ENCODE assay signal across 10 cellular contexts in the genomic region with DNA sequence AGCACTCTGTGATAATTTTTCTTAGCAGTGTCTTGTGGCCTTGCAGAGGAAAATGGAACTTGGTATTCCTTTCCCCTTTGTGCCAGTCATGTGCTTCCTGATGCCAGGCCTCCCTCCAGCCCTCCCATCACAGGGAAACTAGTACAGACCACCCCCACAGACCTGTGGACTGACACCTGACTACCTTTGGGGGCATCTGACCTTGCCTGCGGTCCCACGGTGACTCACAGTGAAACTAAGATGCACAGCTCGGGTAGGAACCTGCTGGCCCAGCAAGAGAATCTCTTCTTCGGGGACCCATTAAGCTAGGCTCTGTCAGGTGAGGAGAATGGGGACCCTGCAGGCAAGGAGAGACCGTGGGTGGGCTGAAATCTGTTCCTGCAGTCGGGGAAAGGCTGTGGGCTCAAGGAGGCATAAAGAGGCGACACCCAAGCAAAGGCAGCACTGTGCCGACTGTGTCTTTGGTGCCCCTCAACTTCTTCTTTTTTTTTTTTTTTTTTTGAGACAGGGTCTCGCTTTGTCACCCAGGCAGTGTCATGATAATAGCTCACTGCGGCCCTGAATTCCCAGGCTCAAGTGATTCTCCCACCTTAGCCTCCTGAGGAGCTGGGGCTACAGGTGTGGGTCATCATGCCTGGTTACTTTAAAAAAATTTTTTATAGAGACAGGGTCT. TPM values are rescaled to one million over a fixed set of nuclear protein-coding genes. Genes with fewer than 3 reads are reported as not detected.
DNase-seq lines count a peak whose midpoint lies in the region; ATAC-seq, FAIRE-seq and TF ChIP-seq lines count a peak whose summit lies in the region.
"Had no signal": no experiment of that assay in that cellular context is flagged by ENCODE, and none has a peak within 500 bp of the region (broad histone marks: within the 10 kb centered on the region; RNA-seq: fewer than 3 reads in every experiment).

No MANE protein-coding gene starts in this region.

- TF ChIP-seq CTCF in GM12878 (IDR thresholded peaks at IDR 0.05 in 2 of 3, conservative IDR thresholded peaks at IDR 0.05 in 1 of 3; ENCODE audit: control insufficient read depth in 2 of 3, extremely low read depth in 1 of 3, insufficient read depth in 1 of 3, low read depth in 3 of 3, low read length in 3 of 3) (no peak), gastrocnemius medialis (IDR thresholded peaks at IDR 0.05 in 4 of 5, conservative IDR thresholded peaks at IDR 0.05 in 1 of 5) (no peak)

- RAD21 ChIA-PET in GM12878 (lab: Charles Lee; ENCODE audit: unreplicated experiment), result interaction anchor here (0.6 to 5.2 kb wide), 21 partner anchors 9 to 255 kb away, joined by 3 to 78 read pairs (median 5); a partner anchor contains a TSS

- H3K36me3 ChIP-seq in GM12878 (ENCODE audit: control insufficient read depth in 2 of 2, insufficient read depth in 2 of 2, low read length in 1 of 2) (no peaks in the 10 kb centered on the region), gastrocnemius medialis (no peaks in the 10 kb centered on the region)
- H3K36me3 ChIP-seq: right lobe of liver had no signal

- H3K4me1 ChIP-seq in GM12878 (ENCODE audit: control insufficient read depth, insufficient read depth, low read length) (peaks cover 30% of the 10 kb centered on the region), gastrocnemius medialis (peaks cover 33 to 38% of the 10 kb centered on the region in 2 donors)

- H3K79me2 ChIP-seq in GM12878 (ENCODE audit: control insufficient read depth, insufficient read depth, low read length), result no peaks in the 10 kb centered on the region

- CTCF ChIA-PET in GM12878 (lab: Yijun Ruan, JAX), result interaction anchor here (0.9 to 7.6 kb wide), 11 partner anchors 9 to 261 kb away, joined by 3 to 75 read pairs (median 4); a partner anchor contains a TSS

- in situ Hi-C loops in GM12878 (cut with MboI) (no loop called here), gastrocnemius medialis (cut with MboI; ENCODE audit: low sequenced_read_pairs in 4 of 4) (loop anchor here in 1 of 4 donors (25.0 kb wide), 1 partner anchor 145 kb away; no protein-coding TSS in a partner anchor)

- TF ChIP-seq POLR2A in GM12878 (IDR thresholded peaks at IDR 0.05; ENCODE audit: low read depth, low read length) (peak; percentile 44), gastrocnemius medialis (IDR thresholded peaks at IDR 0.05) (no peak)

- peak; percentile 73 to 85; a peak in 2 of 4 replicates for TF ChIP-seq EP300 in GM12878 (IDR thresholded peaks at IDR 0.05; ENCODE audit: borderline replicate concordance in 1 of 2, control insufficient read depth in 1 of 2, low read depth in 2 of 2, low read length in 2 of 2)

- SMC1A ChIA-PET in GM12878 (lab: Charles Lee; ENCODE audit: uncharacterized antibody, unreplicated experiment), result interaction anchor here (0.9 to 6.2 kb wide), 16 partner anchors 12 to 290 kb away, joined by 3 to 86 read pairs (median 8); a partner anchor contains a TSS

- H3K9me3 ChIP-seq in GM12878 (replicated peaks; ENCODE audit: control insufficient read depth, insufficient read depth, low read length) (no peaks in the 10 kb centered on the region), gastrocnemius medialis (no peaks in the 10 kb centered on the region)
- H3K9me3 ChIP-seq: right lobe of liver had no signal

- peak; percentile 47 for FAIRE-seq in GM12878 (lab: Jason Lieb, UNC)
- no peak for FAIRE-seq in HTR-8/SVneo (lab: Jason Lieb, UNC)

- under 1% methylated on average over 8 of the region's 10 CpGs for WGBS in GM12878 (ENCODE audit: insufficient coverage, insufficient replicate concordance, low lambda C conversion rate, missing lambda C conversion rate)

- peak overlapping the region; percentile 28; the same call in 1 of the 2 replicates for H3K9ac ChIP-seq in GM12878 (ENCODE audit: control insufficient read depth, insufficient read depth, low read length)

- H3K4me3 ChIP-seq in GM12878 (peak overlapping the region; percentile 48; the same call in 1 of the 2 replicates), gastrocnemius medialis (peak overlapping the region in 1 of 4 donors; percentile 8)
- H3K4me3 ChIP-seq: right lobe of liver had no signal

- BruUV-seq in GM12878 (replicated peaks; lab: Mats Ljungman, UMichigan), result no TSS peak

- ATAC-seq in GM18519 (IDR thresholded peaks at IDR 0.05; ENCODE audit: low FRiP score, unreplicated experiment) (peak; percentile 41), HG02759 (IDR thresholded peaks at IDR 0.05; ENCODE audit: unreplicated experiment) (peak; percentile 68), GM12878 (peak; percentile 82), gastrocnemius medialis (peak in 1 of 2 donors; percentile 45)

- H3K27me3 ChIP-seq in GM12878 (replicated peaks in 1 of 2; ENCODE audit: control insufficient read depth in 2 of 2, insufficient read depth in 2 of 2, low read length in 1 of 2) (no peaks in the 10 kb centered on the region), gastrocnemius medialis (no peaks in the 10 kb centered on the region)
- H3K27me3 ChIP-seq: right lobe of liver had no signal

- POLR2A ChIA-PET in GM12878 (lab: Charles Lee), result interaction anchor here (0.6 to 4.2 kb wide), 17 partner anchors 9 to 257 kb away, joined by 3 to 27 read pairs (median 5); a partner anchor contains a TSS

- TF ChIP-seq RAD21 in GM12878 (IDR thresholded peaks at IDR 0.05; ENCODE audit: insufficient read depth, low read depth, low read length), result 0 out of 2 replicates have a peak, but pooled peaks have one; percentile 2

- DNase-seq in GM12878 (ENCODE audit: low read depth, low spot score) (peak; percentile 56), gastrocnemius medialis (peak in 1 of 2 donors; percentile 37), HTR-8/SVneo (ENCODE audit: insufficient read length, low spot score) (no peak), DMS79 (lab: John Stamatoyannopoulos, UW) (no peak), SK-N-DZ (ENCODE audit: low spot score) (no peak), inferior parietal cortex (ENCODE audit: extremely low spot score) (no peak)

- H4K20me1 ChIP-seq in GM12878 (ENCODE audit: control insufficient read depth, insufficient read depth), result no peaks in the 10 kb centered on the region

- peak overlapping the region; percentile 70 for H3K4me2 ChIP-seq in GM12878 (ENCODE audit: control insufficient read depth, insufficient read depth)

- peak overlapping the region; percentile 49 for H3K27ac ChIP-seq in GM12878 (ENCODE audit: control insufficient read depth, insufficient read depth)
- peak overlapping the region; percentile 84 to 94 (median 90) for H3K27ac ChIP-seq in gastrocnemius medialis
- H3K27ac ChIP-seq: HL-60 had no signal

- intact Hi-C loops in GM12878 (cut with micrococcal nuclease; ENCODE audit: unreplicated experiment) (loop anchor here (1.0 kb wide), 1 partner anchor 56 kb away; no protein-coding TSS in a partner anchor), gastrocnemius medialis (cut with DNase I; ENCODE audit: low total_unique reads) (loop anchor here (2.0 to 5.0 kb wide), 2 partner anchors 22 to 35 kb away; a partner anchor contains a TSS)

- H2AFZ ChIP-seq in GM12878 (ENCODE audit: control insufficient read depth, low read depth, low read length), result no peak overlapping the region; the same call in 1 of the 2 replicates

RNA-seq across cellular contexts. Expression of a gene that starts 20.9 kb away (rescaled TPM):
- 32.1 and 35.1 TPM in 2 replicates for total RNA-seq in GM12878 (2013; cell fraction: nucleolus; rRNA removed)
- 24.1 and 25.8 TPM in 2 replicates for total RNA-seq in GM12878 (2014; rRNA removed)
- 16.6 and 19.7 TPM in 2 replicates for total RNA-seq in GM12878 (2014; rRNA removed; fragmentation: Illumina TruSeq; extraction: Trizol)
- total RNA-seq in GM12878 (2021), result 50.0 and 50.8 TPM in 2 replicates
- polyA plus RNA-seq in GM12878 (2011; ENCODE audit: low read depth), result 10.9 TPM
- polyA plus RNA-seq in GM12878 (2011; rRNA removed), result 21.5 and 29.1 TPM in 2 replicates
- 45.9 and 46.4 TPM in 2 replicates for polyA plus RNA-seq in GM12878 (2011; cell fraction: cytosol; rRNA removed)
- 21.1 and 25.5 TPM in 2 replicates for polyA plus RNA-seq in GM12878 (2011; cell fraction: nucleus; rRNA removed)
- polyA plus RNA-seq in GM12878 (2012), result 20.4 and 25.0 TPM in 2 replicates
- polyA plus RNA-seq in GM12878 (2014; fragmentation: Illumina TruSeq; extraction: Trizol), result 15.3 and 25.2 TPM in 2 replicates
- 1 to 10 TPM in 1 of 2 experiments, under 1 TPM in 1; 0.79 to 1.1 TPM for polyA plus RNA-seq in GM12878 (2014; fragmentation: Nextera tagmentation; extraction: Ambion mirVana)
- polyA plus RNA-seq in GM12878 (2014; rRNA removed), result 35.5 and 39.9 TPM in 2 replicates
- 1 to 10 TPM; 6.2 to 6.9 TPM for polyA plus RNA-seq in GM12878 (2016; fragmentation: Nextera tagmentation; extraction: Ambion mirVana)
- polyA minus RNA-seq in GM12878 (2011; rRNA and poly(A)+ RNA removed), result 35.8 and 47.0 TPM in 2 replicates
- polyA minus RNA-seq in GM12878 (2011; cell fraction: cytosol; rRNA and poly(A)+ RNA removed), result 16.1 and 18.3 TPM in 2 replicates
- polyA minus RNA-seq in GM12878 (2011; cell fraction: nucleus; rRNA and poly(A)+ RNA removed), result 8.1 and 13.5 TPM in 2 replicates
- 10 to 100 TPM; 16.4 to 24.7 (median 16.8) TPM for total RNA-seq in gastrocnemius medialis
- polyA plus RNA-seq in SK-N-DZ (2014; cell fraction: cytosol; rRNA removed), result 40.1 and 43.1 TPM in 2 replicates
- 18.4 and 22.3 TPM in 2 replicates for polyA plus RNA-seq in SK-N-DZ (2014; cell fraction: nucleus; rRNA removed)

RNA-seq across cellular contexts. Expression of a gene that starts 32.6 kb away (rescaled TPM):
- total RNA-seq in GM12878 (2013; cell fraction: nucleolus; rRNA removed), result 350 and 390 TPM in 2 replicates
- total RNA-seq in GM12878 (2014; rRNA removed) (24.1 and 26.8 TPM in 2 replicates), GM12878 (2014; rRNA removed; fragmentation: Illumina TruSeq; extraction: Trizol) (27.0 and 30.5 TPM in 2 replicates), GM12878 (2021) (88.1 and 92.2 TPM in 2 replicates), gastrocnemius medialis (1 to 10 TPM; 6.0 to 9.8 (median 8.1) TPM)
- 10.0 TPM for polyA plus RNA-seq in GM12878 (2011; ENCODE audit: low read depth)
- polyA plus RNA-seq in GM12878 (2011; rRNA removed) (12.6 and 21.2 TPM in 2 replicates), GM12878 (2014; fragmentation: Illumina TruSeq; extraction: Trizol) (44.7 and 57.4 TPM in 2 replicates), GM12878 (2014; fragmentation: Nextera tagmentation; extraction: Ambion mirVana) (1 to 10 TPM; 2.6 to 3.3 TPM), GM12878 (2014; rRNA removed) (30.8 and 36.1 TPM in 2 replicates), GM12878 (2016; fragmentation: Nextera tagmentation; extraction: Ambion mirVana) (10 to 100 TPM; 11.0 to 16.4 TPM)
- polyA plus RNA-seq in GM12878 (2011; cell fraction: cytosol; rRNA removed), result 10.7 and 12.7 TPM in 2 replicates
- 68.4 and 143 TPM in 2 replicates for polyA plus RNA-seq in GM12878 (2011; cell fraction: nucleus; rRNA removed)
- 17.8 and 21.9 TPM in 2 replicates for polyA plus RNA-seq in GM12878 (2012)
- 47.1 and 52.2 TPM in 2 replicates for polyA minus RNA-seq in GM12878 (2011; rRNA and poly(A)+ RNA removed)
- 18.7 and 21.0 TPM in 2 replicates for polyA minus RNA-seq in GM12878 (2011; cell fraction: cytosol; rRNA and poly(A)+ RNA removed)
- polyA minus RNA-seq in GM12878 (2011; cell fraction: nucleus; rRNA and poly(A)+ RNA removed), result 46.8 and 73.0 TPM in 2 replicates
- polyA plus RNA-seq in SK-N-DZ (2014; cell fraction: cytosol; rRNA removed), result 13.9 and 17.8 TPM in 2 replicates
- polyA plus RNA-seq in SK-N-DZ (2014; cell fraction: nucleus; rRNA removed), result 12.3 and 33.7 TPM in 2 replicates

RNA-seq across cellular contexts. Expression of a gene that starts 53.7 kb away (rescaled TPM):
- total RNA-seq in GM12878 (2013; cell fraction: nucleolus; rRNA removed), result 7.2 and 8.4 TPM in 2 replicates
- total RNA-seq in GM12878 (2014; rRNA removed) (20.9 and 24.1 TPM in 2 replicates), GM12878 (2014; rRNA removed; fragmentation: Illumina TruSeq; extraction: Trizol) (11.9 and 14.7 TPM in 2 replicates), GM12878 (2021) (21.0 and 21.1 TPM in 2 replicates), gastrocnemius medialis (100 to 1,000 TPM in 1 of 4 donors, 10 to 100 TPM in 3; 57.8 to 114 (median 77.7) TPM)
- 7.9 TPM for polyA plus RNA-seq in GM12878 (2011; ENCODE audit: low read depth)
- polyA plus RNA-seq in GM12878 (2011; rRNA removed) (4.1 and 7.0 TPM in 2 replicates), GM12878 (2014; fragmentation: Illumina TruSeq; extraction: Trizol) (13.1 and 23.7 TPM in 2 replicates), GM12878 (2014; fragmentation: Nextera tagmentation; extraction: Ambion mirVana) (1 to 10 TPM; 2.2 to 5.5 TPM), GM12878 (2014; rRNA removed) (25.5 and 26.0 TPM in 2 replicates), GM12878 (2016; fragmentation: Nextera tagmentation; extraction: Ambion mirVana) (10 to 100 TPM; 27.3 to 30.3 TPM)
- polyA plus RNA-seq in GM12878 (2011; cell fraction: cytosol; rRNA removed), result 11.6 and 12.3 TPM in 2 replicates
- 6.2 and 6.5 TPM in 2 replicates for polyA plus RNA-seq in GM12878 (2011; cell fraction: nucleus; rRNA removed)
- 8.5 and 13.0 TPM in 2 replicates for polyA plus RNA-seq in GM12878 (2012)
- polyA minus RNA-seq in GM12878 (2011; rRNA and poly(A)+ RNA removed), result 4.2 and 7.4 TPM in 2 replicates
- polyA minus RNA-seq in GM12878 (2011; cell fraction: cytosol; rRNA and poly(A)+ RNA removed), result 1.4 and 1.6 TPM in 2 replicates
- polyA minus RNA-seq in GM12878 (2011; cell fraction: nucleus; rRNA and poly(A)+ RNA removed), result 0.48 and 1.4 TPM in 2 replicates
- 3.8 and 4.5 TPM in 2 replicates for polyA plus RNA-seq in SK-N-DZ (2014; cell fraction: cytosol; rRNA removed)
- polyA plus RNA-seq in SK-N-DZ (2014; cell fraction: nucleus; rRNA removed), result 0.67 and 1.2 TPM in 2 replicates
